In the genomic region with DNA sequence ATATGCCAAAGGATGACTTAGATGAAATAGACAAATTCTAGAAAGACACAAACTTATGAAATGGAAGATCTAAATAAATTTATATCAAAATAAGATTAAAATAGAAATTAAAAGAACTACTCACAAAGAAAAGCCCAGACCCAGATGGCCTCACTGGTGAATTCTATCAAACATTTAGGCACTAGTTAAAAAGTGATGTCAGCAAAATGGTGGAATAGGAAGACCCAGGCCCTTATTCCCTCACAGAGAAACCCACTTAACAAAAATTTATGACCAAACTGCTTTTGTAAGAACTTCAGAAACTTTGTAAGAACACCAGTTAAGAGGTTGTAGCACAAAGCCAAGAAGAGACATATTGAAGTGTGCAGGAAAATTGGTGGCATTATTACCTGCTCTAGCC, we compare ENCODE assay signal across 8 cellular contexts.
"Had no signal": no experiment of that assay in that cellular context is flagged by ENCODE, and none has a peak within 500 bp of the region (broad histone marks: within the 10 kb centered on the region; RNA-seq: fewer than 3 reads in every experiment).

No MANE protein-coding gene starts in this region.

- H3K4me3 ChIP-seq: GM12878 had no signal

- FAIRE-seq: G401.6, GM12878, GM12891, GM12892, GM18507, GM19239 had no signal

- DNase-seq: GDM1, GF-D8 had no signal

- ATAC-seq: GM12878 had no signal
